Comparison of ENCODE assay signal across 8 cellular contexts in genomic region chr6:75855047-75855446, GRCh38.
DNase-seq lines count a peak whose midpoint lies in the region; ATAC-seq, FAIRE-seq and TF ChIP-seq lines count a peak whose summit lies in the region.

No MANE protein-coding gene starts in this region.

- H3K4me3 ChIP-seq in SJCRH30: no peak overlapping the region
- no peak overlapping the region for H3K4me3 ChIP-seq in fibroblast of the aortic adventitia (ENCODE audit: low read depth, low read length)
- no peak overlapping the region for H3K4me3 ChIP-seq in small intestine (ENCODE audit: low read depth in 1 of 2, low read length in 2 of 2)

- H3K36me3 ChIP-seq in SJCRH30 (no peaks in the 10 kb centered on the region), small intestine (ENCODE audit: control insufficient read depth in 2 of 2, insufficient read depth in 2 of 2, low read length in 2 of 2) (peaks cover 0 to 4% of the 10 kb centered on the region in 2 donors)

- ATAC-seq in HG02885 (IDR thresholded peaks at IDR 0.05; ENCODE audit: poor library complexity, unreplicated experiment): peak; percentile 62

- no peak for FAIRE-seq in small intestine (lab: Jason Lieb, UNC)

- H3K27ac ChIP-seq in SJCRH30 (no peak overlapping the region), small intestine (ENCODE audit: low read depth in 1 of 2, low read length in 1 of 2) (no peak overlapping the region)

- H3K27me3 ChIP-seq in SJCRH30: no peaks in the 10 kb centered on the region
- no peaks in the 10 kb centered on the region for H3K27me3 ChIP-seq in small intestine (ENCODE audit: control insufficient read depth in 2 of 2, insufficient read depth in 2 of 2, low read length in 2 of 2)

- no peaks in the 10 kb centered on the region for H3K4me1 ChIP-seq in SJCRH30
- peaks cover 0 to 2% of the 10 kb centered on the region in 2 donors for H3K4me1 ChIP-seq in small intestine (ENCODE audit: control insufficient read depth in 2 of 2, insufficient read depth in 1 of 2, low read depth in 1 of 2, low read length in 1 of 2)

- H3K9me3 ChIP-seq in SJCRH30 (replicated peaks) (no peaks in the 10 kb centered on the region; the same call in 1 of the 2 replicates), small intestine (ENCODE audit: control insufficient read depth, low read depth) (no peaks in the 10 kb centered on the region)

- DNase-seq in activated CD4-positive, alpha-beta T cell treated with anti-CD3 and anti-CD28 coated beads for 48 hours: peak; percentile 23
- no peak for DNase-seq in activated CD4-positive, alpha-beta T cell treated with anti-CD3 and anti-CD28 coated beads, Interleukin-2, amount 50 U/mL, for 4 hours
- DNase-seq in SJCRH30: peak; percentile 47 to 78
- peak; percentile 71 for DNase-seq in fibroblast of the aortic adventitia (ENCODE audit: low read depth)
- peak; percentile 42 for DNase-seq in small intestine
- DNase-seq in GF-D8 (lab: John Stamatoyannopoulos, UW): no peak
- no peak for DNase-seq in epidermal melanocyte (ENCODE audit: insufficient read length, low spot score)

- WGBS in small intestine, 3 donors: 20 to 29% (median 20%) methylated on average over 1 of the region's 1 CpG

- peak; percentile 56 for TF ChIP-seq CTCF in fibroblast of the aortic adventitia (IDR thresholded peaks at IDR 0.05; ENCODE audit: insufficient read depth, low read length)

Comparison
In these comparisons a context has a peak if more than half of its experiments do, and no peak if none do; other contexts are left out.
1. DNase-seq: peak in activated CD4-positive, alpha-beta T cell treated with anti-CD3 and anti-CD28 coated beads for 48 hours (single experiment), SJCRH30 (2 of 2), fibroblast of the aortic adventitia (single experiment) and small intestine (single experiment); none in activated CD4-positive, alpha-beta T cell treated with anti-CD3 and anti-CD28 coated beads, Interleukin-2, amount 50 U/mL, for 4 hours (0 of 2), GF-D8 (single experiment) and epidermal melanocyte (single experiment).